Comparison of ENCODE assay signal across 14 cellular contexts in genomic region chr4:105116616-105117319, GRCh38.
"Had no signal": no experiment of that assay in that cellular context is flagged by ENCODE, and none has a peak within 500 bp of the region (broad histone marks: within the 10 kb centered on the region; RNA-seq: fewer than 3 reads in every experiment).

No MANE protein-coding gene starts in this region.

- DNase-seq: activated CD4-positive, alpha-beta T cell treated with anti-CD3 and anti-CD28 coated beads for 1 hour; activated CD4-positive, alpha-beta T cell treated with anti-CD3 and anti-CD28 coated beads, Interleukin-2, amount 50 U/mL, for 4 hours; activated naive CD4-positive, alpha-beta T cell treated with Interleukin-2 at 50 U/mL for 16 hours; activated T-cell treated with anti-CD3 and anti-CD28 coated beads for 4 hours; effector memory CD4-positive, alpha-beta T cell; foreskin fibroblast; glutamatergic neuron; hypothalamus; occipital lobe; right cardiac atrium; stimulated activated CD4-positive, alpha-beta T cell treated with anti-CD3 and anti-CD28 coated beads, Interleukin-15, amount 100 ng/mL, for 24 hours; stimulated activated CD4-positive, alpha-beta T cell treated with anti-CD3 and anti-CD28 coated beads, Interleukin-4, amount 100 ng/mL, for 1 hour; stimulated activated naive B cell treated with anti-CD40 and anti-IgM and Interleukin-4, amounts not matched to agents 10 μg/mL and 1 μg/mL and 100 μg/mL, for 72 hours; transverse colon had no signal
